ENCODE assay signal across 1 cellular context in the genomic region with DNA sequence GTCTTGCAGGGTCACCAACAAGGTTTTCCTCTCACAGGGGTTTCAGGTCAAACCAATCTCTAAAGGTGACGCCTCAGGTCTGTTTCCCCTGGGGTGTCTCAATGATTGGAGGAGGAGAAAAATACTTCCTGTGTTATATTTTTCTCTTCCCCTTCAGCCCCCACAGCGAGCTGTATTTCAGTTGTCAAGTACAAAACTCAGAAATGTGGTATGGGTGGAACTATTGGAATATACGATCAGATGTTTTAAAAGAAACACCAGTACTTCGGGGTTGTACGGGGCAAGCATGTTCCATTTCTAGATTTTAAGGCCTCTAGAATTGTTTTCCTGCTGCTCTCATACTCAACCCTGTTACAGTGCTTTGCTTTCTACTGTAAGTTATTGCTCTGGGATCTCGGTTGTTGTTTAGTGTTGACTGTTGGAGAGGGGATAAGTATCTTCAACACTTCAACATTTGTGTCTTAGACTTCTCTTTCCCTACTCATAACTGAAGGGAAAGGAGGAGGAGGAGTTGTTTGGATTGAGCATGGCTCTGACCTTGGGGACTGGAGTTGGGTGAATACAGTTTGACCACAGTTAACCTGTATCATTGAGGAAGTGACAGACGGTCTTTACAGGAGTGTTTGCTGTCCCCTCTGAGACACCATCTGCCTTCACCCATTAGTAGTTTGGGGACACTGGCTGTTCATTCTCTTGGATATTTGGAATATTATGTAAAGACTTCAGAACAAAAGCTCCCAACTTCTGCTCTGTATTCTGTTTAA.
TF ChIP-seq lines count a peak whose summit lies in the region.

No MANE protein-coding gene starts in this region.

TF ChIP-seq in GM12878, 131 proteins besides CTCF, POLR2A, EP300 and RAD21:
- TF ChIP-seq NFIC (IDR thresholded peaks at IDR 0.05; ENCODE audit: low read depth, low read length) (0 out of 2 replicates have a peak, but pooled peaks have one; percentile 27), CREB1 (IDR thresholded peaks at IDR 0.05; ENCODE audit: low read depth) (0 out of 2 replicates have a peak, but pooled peaks have one; percentile 18), NR2C1 (IDR thresholded peaks at IDR 0.05) (peak; percentile 86), NR2F1 (conservative IDR thresholded peaks at IDR 0.05) (peak; percentile 67; the same call in 1 of the 2 replicates), ATF7 (IDR thresholded peaks at IDR 0.05; ENCODE audit: low read depth) (0 out of 2 replicates have a peak, but pooled peaks have one; percentile 36), EZH2 (IDR thresholded peaks at IDR 0.05; ENCODE audit: borderline replicate concordance, control insufficient read depth, low read depth, low read length) (no peak), MXI1 (IDR thresholded peaks at IDR 0.05; ENCODE audit: low read depth, low read length) (no peak), ZNF384 (IDR thresholded peaks at IDR 0.05; ENCODE audit: borderline replicate concordance, low read depth, low read length) (no peak), FOXM1 (IDR thresholded peaks at IDR 0.05; ENCODE audit: low read depth, low read length) (0 out of 2 replicates have a peak, but pooled peaks have one; percentile 0), SPI1 (IDR thresholded peaks at IDR 0.05; ENCODE audit: borderline replicate concordance, insufficient read depth, low read depth, low read length) (peak; percentile 55; the same call in 1 of the 2 replicates), GABPA (IDR thresholded peaks at IDR 0.05; ENCODE audit: low read depth) (peak; percentile 81)
- TF ChIP-seq, protein P1, sequence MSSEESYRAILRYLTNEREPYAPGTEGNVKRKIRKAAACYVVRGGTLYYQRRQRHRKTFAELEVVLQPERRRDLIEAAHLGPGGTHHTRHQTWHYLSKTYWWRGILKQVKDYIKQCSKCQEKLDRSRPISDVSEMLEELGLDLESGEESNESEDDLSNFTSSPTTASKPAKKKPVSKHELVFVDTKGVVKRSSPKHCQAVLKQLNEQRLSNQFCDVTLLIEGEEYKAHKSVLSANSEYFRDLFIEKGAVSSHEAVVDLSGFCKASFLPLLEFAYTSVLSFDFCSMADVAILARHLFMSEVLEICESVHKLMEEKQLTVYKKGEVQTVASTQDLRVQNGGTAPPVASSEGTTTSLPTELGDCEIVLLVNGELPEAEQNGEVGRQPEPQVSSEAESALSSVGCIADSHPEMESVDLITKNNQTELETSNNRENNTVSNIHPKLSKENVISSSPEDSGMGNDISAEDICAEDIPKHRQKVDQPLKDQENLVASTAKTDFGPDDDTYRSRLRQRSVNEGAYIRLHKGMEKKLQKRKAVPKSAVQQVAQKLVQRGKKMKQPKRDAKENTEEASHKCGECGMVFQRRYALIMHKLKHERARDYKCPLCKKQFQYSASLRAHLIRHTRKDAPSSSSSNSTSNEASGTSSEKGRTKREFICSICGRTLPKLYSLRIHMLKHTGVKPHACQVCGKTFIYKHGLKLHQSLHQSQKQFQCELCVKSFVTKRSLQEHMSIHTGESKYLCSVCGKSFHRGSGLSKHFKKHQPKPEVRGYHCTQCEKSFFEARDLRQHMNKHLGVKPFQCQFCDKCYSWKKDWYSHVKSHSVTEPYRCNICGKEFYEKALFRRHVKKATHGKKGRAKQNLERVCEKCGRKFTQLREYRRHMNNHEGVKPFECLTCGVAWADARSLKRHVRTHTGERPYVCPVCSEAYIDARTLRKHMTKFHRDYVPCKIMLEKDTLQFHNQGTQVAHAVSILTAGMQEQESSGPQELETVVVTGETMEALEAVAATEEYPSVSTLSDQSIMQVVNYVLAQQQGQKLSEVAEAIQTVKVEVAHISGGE (CRISPR knock-in tag; IDR thresholded peaks at IDR 0.05) = 0 out of 2 replicates have a peak, but pooled peaks have one; percentile 24
- TF ChIP-seq, protein P2, sequence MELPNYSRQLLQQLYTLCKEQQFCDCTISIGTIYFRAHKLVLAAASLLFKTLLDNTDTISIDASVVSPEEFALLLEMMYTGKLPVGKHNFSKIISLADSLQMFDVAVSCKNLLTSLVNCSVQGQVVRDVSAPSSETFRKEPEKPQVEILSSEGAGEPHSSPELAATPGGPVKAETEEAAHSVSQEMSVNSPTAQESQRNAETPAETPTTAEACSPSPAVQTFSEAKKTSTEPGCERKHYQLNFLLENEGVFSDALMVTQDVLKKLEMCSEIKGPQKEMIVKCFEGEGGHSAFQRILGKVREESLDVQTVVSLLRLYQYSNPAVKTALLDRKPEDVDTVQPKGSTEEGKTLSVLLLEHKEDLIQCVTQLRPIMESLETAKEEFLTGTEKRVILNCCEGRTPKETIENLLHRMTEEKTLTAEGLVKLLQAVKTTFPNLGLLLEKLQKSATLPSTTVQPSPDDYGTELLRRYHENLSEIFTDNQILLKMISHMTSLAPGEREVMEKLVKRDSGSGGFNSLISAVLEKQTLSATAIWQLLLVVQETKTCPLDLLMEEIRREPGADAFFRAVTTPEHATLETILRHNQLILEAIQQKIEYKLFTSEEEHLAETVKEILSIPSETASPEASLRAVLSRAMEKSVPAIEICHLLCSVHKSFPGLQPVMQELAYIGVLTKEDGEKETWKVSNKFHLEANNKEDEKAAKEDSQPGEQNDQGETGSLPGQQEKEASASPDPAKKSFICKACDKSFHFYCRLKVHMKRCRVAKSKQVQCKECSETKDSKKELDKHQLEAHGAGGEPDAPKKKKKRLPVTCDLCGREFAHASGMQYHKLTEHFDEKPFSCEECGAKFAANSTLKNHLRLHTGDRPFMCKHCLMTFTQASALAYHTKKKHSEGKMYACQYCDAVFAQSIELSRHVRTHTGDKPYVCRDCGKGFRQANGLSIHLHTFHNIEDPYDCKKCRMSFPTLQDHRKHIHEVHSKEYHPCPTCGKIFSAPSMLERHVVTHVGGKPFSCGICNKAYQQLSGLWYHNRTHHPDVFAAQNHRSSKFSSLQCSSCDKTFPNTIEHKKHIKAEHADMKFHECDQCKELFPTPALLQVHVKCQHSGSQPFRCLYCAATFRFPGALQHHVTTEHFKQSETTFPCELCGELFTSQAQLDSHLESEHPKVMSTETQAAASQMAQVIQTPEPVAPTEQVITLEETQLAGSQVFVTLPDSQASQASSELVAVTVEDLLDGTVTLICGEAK (IDR thresholded peaks at IDR 0.05; ENCODE audit: borderline replicate concordance) = peak; percentile 73; the same call in 1 of the 2 replicates
